In genomic region chr17:41287050-41287449, GRCh38 we compare ENCODE assay signal across 25 cellular contexts. TPM values are rescaled to one million over a fixed set of nuclear protein-coding genes. Genes with fewer than 3 reads are reported as not detected.
DNase-seq lines count a peak whose midpoint lies in the region; ATAC-seq, FAIRE-seq and TF ChIP-seq lines count a peak whose summit lies in the region.
"Had no signal": no experiment of that assay in that cellular context is flagged by ENCODE, and none has a peak within 500 bp of the region (broad histone marks: within the 10 kb centered on the region; RNA-seq: fewer than 3 reads in every experiment).

No MANE protein-coding gene starts in this region.

- H3K36me3 Mint-ChIP-seq in activated CD4-positive, alpha-beta T cell treated with anti-CD3 and anti-CD28 coated beads, Interleukin-2, amount 10 ng/mL, durations not matched to agents 24 days and 14 days (ENCODE audit: low read depth) = no peaks in the 10 kb centered on the region

- H3K27ac ChIP-seq in pancreas = no peak overlapping the region
- H3K27ac ChIP-seq: C4-2B had no signal

- H3K9me3 Mint-ChIP-seq in activated CD4-positive, alpha-beta T cell treated with anti-CD3 and anti-CD28 coated beads, Interleukin-2, amount 10 ng/mL, durations not matched to agents 24 days and 14 days = no peaks in the 10 kb centered on the region
- H3K9me3 Mint-ChIP-seq: HFFc6 had no signal

- DNase-seq in activated CD4-positive, alpha-beta T cell treated with anti-CD3 and anti-CD28 coated beads, Interleukin-2, amount 10 ng/mL, durations not matched to agents 24 days and 14 days = peak; percentile 4
- no peak for DNase-seq in activated CD4-positive, alpha-beta T cell treated with anti-CD3 and anti-CD28 coated beads for 48 hours
- DNase-seq in GM20000 (ENCODE audit: low spot score) = peak; percentile 1
- DNase-seq in kidney glomerular epithelial cell (lab: John Stamatoyannopoulos, UW) = peak; percentile 1
- no peak for DNase-seq in pancreas
- DNase-seq in inferior parietal cortex (ENCODE audit: extremely low spot score) = no peak
- no peak for DNase-seq in globus pallidus (ENCODE audit: low spot score)
- no peak for DNase-seq in erythroblast (lab: John Stamatoyannopoulos, UW)
- DNase-seq: 8988T, AML-193, DND-41, H7, HFFc6, KBM-7, NCI-H1092, NCI-H1436, NCI-H187 treated with DMSO at 0.1 percent for 48 hours, NCI-H2107, NCI-H446 treated with DMSO at 0.1 percent for 48 hours, NCI-H526 treated with DMSO at 0.1 percent for 48 hours, Right ventricle myocardium superior had no signal

- intact Hi-C loops in activated CD4-positive, alpha-beta T cell treated with anti-CD3 and anti-CD28 coated beads, Interleukin-2, amount 10 ng/mL, durations not matched to agents 24 days and 14 days (cut with micrococcal nuclease) = no loop called here
- intact Hi-C loops in pancreas (cut with DNase I) = no loop called here

- 36 to 47% methylated on average over 3 of the region's 3 CpGs for WGBS in pancreas, 2 donors

- TF ChIP-seq CTCF in GM20000 (IDR thresholded peaks at IDR 0.05; ENCODE audit: extremely low read depth, missing control alignments) = no peak
- no peak for TF ChIP-seq CTCF in pancreas (IDR thresholded peaks at IDR 0.05)

- no peak for TF ChIP-seq POLR2A in erythroblast (IDR thresholded peaks at IDR 0.05; ENCODE audit: low read length)

- no peak overlapping the region for H3K27ac Mint-ChIP-seq in activated CD4-positive, alpha-beta T cell treated with anti-CD3 and anti-CD28 coated beads, Interleukin-2, amount 10 ng/mL, durations not matched to agents 24 days and 14 days
- H3K27ac Mint-ChIP-seq: HFFc6 had no signal

- no peak overlapping the region for H3K4me3 ChIP-seq in pancreas

- no peak for FAIRE-seq in pancreas (lab: Jason Lieb, UNC)

- H3K4me1 Mint-ChIP-seq in activated CD4-positive, alpha-beta T cell treated with anti-CD3 and anti-CD28 coated beads, Interleukin-2, amount 10 ng/mL, durations not matched to agents 24 days and 14 days = no peaks in the 10 kb centered on the region

- ATAC-seq in pancreas = no peak

- H3K4me3 Mint-ChIP-seq in activated CD4-positive, alpha-beta T cell treated with anti-CD3 and anti-CD28 coated beads, Interleukin-2, amount 10 ng/mL, durations not matched to agents 24 days and 14 days = no peak overlapping the region
- H3K4me3 Mint-ChIP-seq: HFFc6 had no signal

- H3K4me1 ChIP-seq in pancreas = no peaks in the 10 kb centered on the region

- no peaks in the 10 kb centered on the region for H3K27me3 Mint-ChIP-seq in activated CD4-positive, alpha-beta T cell treated with anti-CD3 and anti-CD28 coated beads, Interleukin-2, amount 10 ng/mL, durations not matched to agents 24 days and 14 days

- no peaks in the 10 kb centered on the region for H3K36me3 ChIP-seq in pancreas

- H3K9me3 ChIP-seq in pancreas = no peaks in the 10 kb centered on the region

- no peaks in the 10 kb centered on the region for H3K27me3 ChIP-seq in pancreas

RNA-seq across cellular contexts. Expression of gene KRTAP9-7, which starts 11.6 kb away (rescaled TPM):
- not detected in 2 replicates for total RNA-seq in activated CD4-positive, alpha-beta T cell treated with anti-CD3 and anti-CD28 coated beads, Interleukin-2, amount 10 ng/mL, durations not matched to agents 24 days and 14 days
- total RNA-seq in pancreas = not detected
- polyA plus RNA-seq in pancreas = not detected
- total RNA-seq: H7, HFFc6, Right ventricle myocardium superior, RPMI7951, SK-MEL-5 had no signal
- polyA plus RNA-seq: AG04450 had no signal

RNA-seq across cellular contexts. Expression of gene KRTAP29-1, which starts 15.6 kb away (rescaled TPM):
- total RNA-seq in activated CD4-positive, alpha-beta T cell treated with anti-CD3 and anti-CD28 coated beads, Interleukin-2, amount 10 ng/mL, durations not matched to agents 24 days and 14 days = not detected in 2 replicates
- total RNA-seq in pancreas = not detected
- not detected for polyA plus RNA-seq in pancreas
- total RNA-seq: H7, HFFc6, Right ventricle myocardium superior, RPMI7951, SK-MEL-5 had no signal
- polyA plus RNA-seq: AG04450 had no signal

RNA-seq across cellular contexts. Expression of gene KRTAP9-6, which starts 21.9 kb away (rescaled TPM):
- total RNA-seq in activated CD4-positive, alpha-beta T cell treated with anti-CD3 and anti-CD28 coated beads, Interleukin-2, amount 10 ng/mL, durations not matched to agents 24 days and 14 days = not detected in 2 replicates
- not detected for total RNA-seq in pancreas
- not detected for polyA plus RNA-seq in pancreas
- total RNA-seq: H7, HFFc6, Right ventricle myocardium superior, RPMI7951, SK-MEL-5 had no signal
- polyA plus RNA-seq: AG04450 had no signal

RNA-seq across cellular contexts. Expression of gene KRTAP16-1, which starts 22.1 kb away (rescaled TPM):
- not detected in 2 replicates for total RNA-seq in activated CD4-positive, alpha-beta T cell treated with anti-CD3 and anti-CD28 coated beads, Interleukin-2, amount 10 ng/mL, durations not matched to agents 24 days and 14 days
- not detected for total RNA-seq in pancreas
- polyA plus RNA-seq in pancreas = not detected
- total RNA-seq: H7, HFFc6, Right ventricle myocardium superior, RPMI7951, SK-MEL-5 had no signal
- polyA plus RNA-seq: AG04450 had no signal

RNA-seq across cellular contexts. Expression of gene KRTAP17-1, which starts 28.5 kb away (rescaled TPM):
- total RNA-seq in activated CD4-positive, alpha-beta T cell treated with anti-CD3 and anti-CD28 coated beads, Interleukin-2, amount 10 ng/mL, durations not matched to agents 24 days and 14 days = not detected in 2 replicates
- total RNA-seq in pancreas = not detected
- polyA plus RNA-seq in pancreas = not detected
- total RNA-seq: H7, HFFc6, Right ventricle myocardium superior, RPMI7951, SK-MEL-5 had no signal
- polyA plus RNA-seq: AG04450 had no signal

Comparison
In these comparisons a context has a peak if more than half of its experiments do, and no peak if none do; other contexts are left out.
1. DNase-seq: peak in activated CD4-positive, alpha-beta T cell treated with anti-CD3 and anti-CD28 coated beads, Interleukin-2, amount 10 ng/mL, durations not matched to agents 24 days and 14 days (single experiment), GM20000 (single experiment) and kidney glomerular epithelial cell (single experiment); none in activated CD4-positive, alpha-beta T cell treated with anti-CD3 and anti-CD28 coated beads for 48 hours (single experiment), pancreas (0 of 6), inferior parietal cortex (single experiment), globus pallidus (single experiment) and erythroblast (0 of 2).